In genomic region chr4:128220286-128221235, GRCh38 we compare ENCODE assay signal across 8 cellular contexts.
DNase-seq lines count a peak whose midpoint lies in the region; ATAC-seq, FAIRE-seq and TF ChIP-seq lines count a peak whose summit lies in the region.

No MANE protein-coding gene starts in this region.

- peak; percentile 92 for FAIRE-seq in D721Med (lab: Jason Lieb, UNC)

- H3K27me3 Mint-ChIP-seq in memory B cell, result no peaks in the 10 kb centered on the region

- no peak overlapping the region for H3K27ac Mint-ChIP-seq in memory B cell

- H3K36me3 Mint-ChIP-seq in memory B cell, result no peaks in the 10 kb centered on the region

- H3K4me1 Mint-ChIP-seq in memory B cell, result no peaks in the 10 kb centered on the region

- ATAC-seq in GM19452 (IDR thresholded peaks at IDR 0.05; ENCODE audit: unreplicated experiment) (peak; percentile 63), memory B cell (ENCODE audit: low read depth) (peak; percentile 29), HG02623 (IDR thresholded peaks at IDR 0.05; ENCODE audit: unreplicated experiment) (no peak)

- TF ChIP-seq CTCF in D721Med (IDR thresholded peaks at IDR 0.05; ENCODE audit: insufficient read depth, missing control alignments), result peak; percentile 40
- TF ChIP-seq CTCF in LNCAP (IDR thresholded peaks at IDR 0.05), result peak; percentile 43; the same call in 1 of the 2 replicates
- TF ChIP-seq CTCF in astrocyte of the spinal cord (IDR thresholded peaks at IDR 0.05; ENCODE audit: low read depth, low read length), result peak; percentile 20

- no peak overlapping the region for H3K4me3 ChIP-seq in astrocyte of the spinal cord (ENCODE audit: low read depth, low read length)

- no peaks in the 10 kb centered on the region for H3K9me3 Mint-ChIP-seq in memory B cell

- H3K4me3 Mint-ChIP-seq in memory B cell, result no peak overlapping the region

- DNase-seq in D721Med (ENCODE audit: insufficient read length, low spot score) (peak; percentile 19), astrocyte of the spinal cord (ENCODE audit: low read depth, low spot score) (peak; percentile 75), memory B cell (ENCODE audit: low spot score in 2 of 2) (no peak), SK-N-DZ (ENCODE audit: low spot score) (no peak), NCI-H345 (lab: John Stamatoyannopoulos, UW) (no peak)

- in situ Hi-C loops in astrocyte of the spinal cord (cut with HindIII; ENCODE audit: low sequenced_read_pairs), result no loop called here

Comparison
In these comparisons a context has a peak if more than half of its experiments do, and no peak if none do; other contexts are left out.
1. DNase-seq: peak in D721Med (single experiment) and astrocyte of the spinal cord (single experiment); none in memory B cell (0 of 2), SK-N-DZ (single experiment) and NCI-H345 (single experiment).
2. Peak in every context shown above with its lines, with median percentiles within 50 percentile points of each other: CTCF ChIP-seq.